In genomic region chr14:102622262-102622885, GRCh38 we compare ENCODE assay signal across 11 cellular contexts. TPM values are rescaled to one million over a fixed set of nuclear protein-coding genes. Genes with fewer than 3 reads are reported as not detected.
DNase-seq lines count a peak whose midpoint lies in the region; ATAC-seq, FAIRE-seq and TF ChIP-seq lines count a peak whose summit lies in the region.
"Had no signal": no experiment of that assay in that cellular context is flagged by ENCODE, and none has a peak within 500 bp of the region (broad histone marks: within the 10 kb centered on the region; RNA-seq: fewer than 3 reads in every experiment).

No MANE protein-coding gene starts in this region.

- TF ChIP-seq CTCF in HEK293 (tag by site-specific recombination; IDR thresholded peaks at IDR 0.05) (no peak), K562 (IDR thresholded peaks at IDR 0.05 in 2 of 3, conservative IDR thresholded peaks at IDR 0.05 in 1 of 3; ENCODE audit: insufficient read depth in 2 of 3, low read depth in 1 of 3, low read length in 3 of 3) (no peak), osteoblast (IDR thresholded peaks at IDR 0.05; ENCODE audit: extremely low read depth, low read depth, low read length) (no peak)

- peaks cover 57% of the 10 kb centered on the region for H3K4me1 Mint-ChIP-seq in activated T-cell treated with anti-CD3 and anti-CD28 coated beads, Interleukin-2, amount 50 U/mL, for 24 hours (ENCODE audit: low read depth)
- peaks cover 44% of the 10 kb centered on the region for H3K4me1 Mint-ChIP-seq in activated naive CD8-positive, alpha-beta T cell treated with anti-CD3 and anti-CD28 coated beads, Interleukin-2, amount 50 U/mL, for 24 hours

- no peak for TF ChIP-seq EP300 in K562 (IDR thresholded peaks at IDR 0.05; ENCODE audit: low read length)

- intact Hi-C loops in K562 (cut with micrococcal nuclease) = no loop called here

- H3K27ac ChIP-seq in HEK293 (ENCODE audit: extremely low read depth, low read depth, low read length) (no peak overlapping the region), K562 (ENCODE audit: extremely low read depth, low read depth, low read length) (no peak overlapping the region), osteoblast (ENCODE audit: low read depth, low read length) (no peak overlapping the region)
- H3K27ac ChIP-seq: KMS-11 had no signal

- TF ChIP-seq RAD21 in K562 (CRISPR knock-in tag; conservative IDR thresholded peaks at IDR 0.05 in 1 of 2, IDR thresholded peaks at IDR 0.05 in 1 of 2) = no peak

- no peak for FAIRE-seq in K562 (lab: Jason Lieb, UNC)
- FAIRE-seq: small intestine had no signal

- H3K9me3 Mint-ChIP-seq in activated T-cell treated with anti-CD3 and anti-CD28 coated beads, Interleukin-2, amount 50 U/mL, for 24 hours = no peaks in the 10 kb centered on the region
- no peaks in the 10 kb centered on the region for H3K9me3 Mint-ChIP-seq in activated naive CD8-positive, alpha-beta T cell treated with anti-CD3 and anti-CD28 coated beads, Interleukin-2, amount 50 U/mL, for 24 hours

- TF ChIP-seq POLR2A in K562 (conservative IDR thresholded peaks at IDR 0.05) = no peak

- H2AFZ ChIP-seq in K562 (ENCODE audit: low read depth, low read length) (no peak overlapping the region), osteoblast (ENCODE audit: low read length) (no peak overlapping the region)

- no TSS peak for BruUV-seq in K562 (replicated peaks; lab: Mats Ljungman, UMichigan)

- CTCF ChIA-PET in HEK293 (lab: Yijun Ruan, JAX) = no interaction called here
- CTCF ChIA-PET in K562 (lab: Yijun Ruan, JAX; ENCODE audit: low intra/inter-chr PET ratio) = no interaction called here

- H3K36me3 Mint-ChIP-seq in activated T-cell treated with anti-CD3 and anti-CD28 coated beads, Interleukin-2, amount 50 U/mL, for 24 hours (ENCODE audit: low read depth) = peaks cover 10% of the 10 kb centered on the region
- peaks cover 2% of the 10 kb centered on the region for H3K36me3 Mint-ChIP-seq in activated naive CD8-positive, alpha-beta T cell treated with anti-CD3 and anti-CD28 coated beads, Interleukin-2, amount 50 U/mL, for 24 hours (ENCODE audit: low read depth)

- H3K4me3 Mint-ChIP-seq in activated T-cell treated with anti-CD3 and anti-CD28 coated beads, Interleukin-2, amount 50 U/mL, for 24 hours = no peak overlapping the region
- H3K4me3 Mint-ChIP-seq in activated naive CD8-positive, alpha-beta T cell treated with anti-CD3 and anti-CD28 coated beads, Interleukin-2, amount 50 U/mL, for 24 hours = no peak overlapping the region

- H3K27me3 Mint-ChIP-seq in activated T-cell treated with anti-CD3 and anti-CD28 coated beads, Interleukin-2, amount 50 U/mL, for 24 hours = no peaks in the 10 kb centered on the region
- no peaks in the 10 kb centered on the region for H3K27me3 Mint-ChIP-seq in activated naive CD8-positive, alpha-beta T cell treated with anti-CD3 and anti-CD28 coated beads, Interleukin-2, amount 50 U/mL, for 24 hours

- peaks cover 93% of the 10 kb centered on the region for H3K79me2 ChIP-seq in K562 (ENCODE audit: control insufficient read depth, insufficient read depth, low read length)
- H3K79me2 ChIP-seq in osteoblast (ENCODE audit: insufficient read depth, low read length) = peaks cover 82% of the 10 kb centered on the region

- H3K4me1 ChIP-seq in HEK293 (ENCODE audit: control insufficient read depth, insufficient read depth, low read length) (peaks cover 8% of the 10 kb centered on the region), K562 (replicated peaks in 1 of 2; ENCODE audit: control insufficient read depth in 2 of 2, insufficient read depth in 2 of 2, low read length in 2 of 2) (peaks cover 0 to 10% of the 10 kb centered on the region in 2 experiments; a peak in 3 of 5 replicates), osteoblast (ENCODE audit: insufficient read depth, low read length) (peaks cover 8% of the 10 kb centered on the region)

- 69% methylated on average over 8 of the region's 10 CpGs for whole genome bisulfite sequencing in K562 (ENCODE audit: insufficient coverage, low coverage, missing lambda C conversion rate)

- peak overlapping the region in 1 of 2 experiments; percentile 64; a peak in 1 of 4 replicates for H3K9ac ChIP-seq in K562 (ENCODE audit: insufficient read depth in 1 of 2, low read depth in 2 of 2, low read length in 2 of 2)
- H3K9ac ChIP-seq: KMS-11 had no signal

- DNase-seq in activated T-cell treated with anti-CD3 and anti-CD28 coated beads, Interleukin-2, amount 50 U/mL, for 24 hours = no peak
- no peak for DNase-seq in activated T-cell treated with anti-CD3 and anti-CD28 coated beads for 4 hours
- DNase-seq in K562 (ENCODE audit: extremely low read depth in 1 of 4, low spot score in 3 of 4) = no peak
- peak; percentile 19 for DNase-seq in osteoblast (ENCODE audit: insufficient read length, low spot score, missing footprints)
- DNase-seq in activated naive CD8-positive, alpha-beta T cell treated with anti-CD3 and anti-CD28 coated beads, Interleukin-2, amount 50 U/mL, for 24 hours = no peak
- DNase-seq in NCI-H1694 treated with DMSO at 0.1 percent for 48 hours (lab: John Stamatoyannopoulos, UW) = no peak
- DNase-seq: SHP77 treated with DMSO at 0.1 percent for 48 hours, small intestine had no signal

- no peaks in the 10 kb centered on the region for H3K9me1 ChIP-seq in K562 (ENCODE audit: control insufficient read depth, insufficient read depth, low read length)

- no peak overlapping the region for H3K4me2 ChIP-seq in K562 (ENCODE audit: insufficient read depth, low read length)
- no peak overlapping the region for H3K4me2 ChIP-seq in osteoblast (ENCODE audit: insufficient read depth, low read length)
- H3K4me2 ChIP-seq: KMS-11 had no signal

- POLR2A ChIA-PET in HEK293 (lab: Yijun Ruan, JAX) = no interaction called here
- POLR2A ChIA-PET in K562 (lab: Yijun Ruan, JAX) = no interaction called here

- in situ Hi-C loops in K562 (cut with MboI) = no loop called here

- H3K27ac Mint-ChIP-seq in activated T-cell treated with anti-CD3 and anti-CD28 coated beads, Interleukin-2, amount 50 U/mL, for 24 hours = peak overlapping the region; percentile 22
- H3K27ac Mint-ChIP-seq in activated naive CD8-positive, alpha-beta T cell treated with anti-CD3 and anti-CD28 coated beads, Interleukin-2, amount 50 U/mL, for 24 hours = no peak overlapping the region

- H3K9me3 ChIP-seq in HEK293 (ENCODE audit: control insufficient read depth, insufficient read depth, low read depth, low read length) = no peaks in the 10 kb centered on the region
- H3K9me3 ChIP-seq in K562 (replicated peaks; ENCODE audit: control insufficient read depth, insufficient read depth, low read depth, low read length) = no peaks in the 10 kb centered on the region
- no peaks in the 10 kb centered on the region for H3K9me3 ChIP-seq in osteoblast (ENCODE audit: low read depth, low read length)

- peaks cover 19% of the 10 kb centered on the region; the same call in 1 of the 2 replicates for H4K20me1 ChIP-seq in K562 (replicated peaks; ENCODE audit: control insufficient read depth, insufficient read depth, low read length)
- H4K20me1 ChIP-seq in osteoblast (ENCODE audit: insufficient read depth, low read length) = peaks cover 52% of the 10 kb centered on the region

- H3K36me3 ChIP-seq in HEK293 (ENCODE audit: control insufficient read depth in 2 of 2, insufficient read depth in 1 of 2, low read length in 2 of 2) = peaks cover 0 to 3% of the 10 kb centered on the region in 2 experiments; a peak in 1 of 3 replicates
- peaks cover 39% of the 10 kb centered on the region; the same call in 2 of the 3 replicates for H3K36me3 ChIP-seq in K562 (ENCODE audit: control insufficient read depth, insufficient read depth, low read length)
- no peaks in the 10 kb centered on the region for H3K36me3 ChIP-seq in osteoblast (ENCODE audit: insufficient read depth, low read length)

- H3K4me3 ChIP-seq in HEK293 (ENCODE audit: low read depth, low read length) (no peak overlapping the region), K562 (no peak overlapping the region), osteoblast (ENCODE audit: insufficient read depth, low read length) (no peak overlapping the region)

- no peaks in the 10 kb centered on the region for H3K27me3 ChIP-seq in K562 (ENCODE audit: control insufficient read depth in 2 of 2, insufficient read depth in 2 of 2, low read length in 2 of 2)
- H3K27me3 ChIP-seq in osteoblast (ENCODE audit: insufficient read depth, low read length) = no peaks in the 10 kb centered on the region

- ATAC-seq in K562 (no peak), GM18858 (IDR thresholded peaks at IDR 0.05; ENCODE audit: unreplicated experiment) (no peak)
- ATAC-seq in activated naive CD8-positive, alpha-beta T cell treated with anti-CD3 and anti-CD28 coated beads, Interleukin-2, amount 50 U/mL, for 24 hours = no peak

TF ChIP-seq in HEK293, 187 proteins besides CTCF, POLR2A, EP300 and RAD21 (continues in another document):
- TF ChIP-seq ZNF549 (tag by site-specific recombination; IDR thresholded peaks at IDR 0.05) (no peak), ZNF174 (tag by site-specific recombination; IDR thresholded peaks at IDR 0.05) (no peak), YY1 (tag by site-specific recombination; IDR thresholded peaks at IDR 0.05) (no peak), RBAK (tag by site-specific recombination; IDR thresholded peaks at IDR 0.05) (no peak)

TF ChIP-seq in K562, 482 proteins besides CTCF, POLR2A, EP300 and RAD21:
- TF ChIP-seq ZNF253 (CRISPR knock-in tag; conservative IDR thresholded peaks at IDR 0.05) (no peak), NFIC (IDR thresholded peaks at IDR 0.05) (peak; percentile 42), CBFA2T2 (conservative IDR thresholded peaks at IDR 0.05) (no peak), ZNF23 (CRISPR knock-in tag; IDR thresholded peaks at IDR 0.05) (no peak), ZNF212 (CRISPR knock-in tag; IDR thresholded peaks at IDR 0.05) (no peak), ZZZ3 (IDR thresholded peaks at IDR 0.05) (no peak)

RNA-seq across cellular contexts. Expression of gene RCOR1, which starts 29.9 kb away (rescaled TPM):
- 52.9 and 97.1 TPM in 2 replicates for total RNA-seq in K562 (2011; cell fraction: chromatin; rRNA removed; ENCODE audit: low replicate concordance)
- 37.2 and 37.4 TPM in 2 replicates for total RNA-seq in K562 (2011; cell fraction: nucleolus; rRNA removed)
- 55.9 and 83.7 TPM in 2 replicates for total RNA-seq in K562 (2011; cell fraction: nucleoplasm; rRNA removed)
- total RNA-seq in K562 (2014; rRNA removed) (12.8 and 14.5 TPM in 2 replicates), K562 (2014; rRNA removed; fragmentation: Illumina TruSeq; extraction: Trizol) (28.4 and 34.6 TPM in 2 replicates), K562 (2015; rRNA removed; fragmentation: Illumina TruSeq; extraction: Trizol) (20.9 and 21.6 TPM in 2 replicates), K562 (2021) (39.9 and 47.9 TPM in 2 replicates), osteoblast (11.6 and 13.3 TPM in 2 replicates)
- polyA plus RNA-seq in K562 (2011; rRNA removed) (28.7 and 29.3 TPM in 2 replicates), K562 (2014; fragmentation: Illumina TruSeq; extraction: Trizol) (35.3 and 35.6 TPM in 2 replicates), K562 (2014; fragmentation: Nextera tagmentation; extraction: Ambion mirVana) (10 to 100 TPM in 1 of 2 experiments, 1 to 10 TPM in 1; 8.5 to 10.9 TPM), K562 (2014; rRNA removed) (16.9 and 19.1 TPM in 2 replicates)
- polyA plus RNA-seq in K562 (2011; cell fraction: cytosol; rRNA removed) = 14.3 and 23.5 TPM in 2 replicates
- polyA plus RNA-seq in K562 (2011; cell fraction: nucleus; rRNA removed) = 28.5 and 38.9 TPM in 2 replicates
- 21.9 and 22.8 TPM in 2 replicates for polyA plus RNA-seq in K562 (2012)
- 34.1 and 35.8 TPM in 2 replicates for polyA minus RNA-seq in K562 (2011; rRNA and poly(A)+ RNA removed)
- polyA minus RNA-seq in K562 (2011; cell fraction: cytosol; rRNA and poly(A)+ RNA removed) = 22.5 and 26.1 TPM in 2 replicates
- 12.4 and 24.8 TPM in 2 replicates for polyA minus RNA-seq in K562 (2011; cell fraction: nucleus; rRNA and poly(A)+ RNA removed)
